In the genomic region with DNA sequence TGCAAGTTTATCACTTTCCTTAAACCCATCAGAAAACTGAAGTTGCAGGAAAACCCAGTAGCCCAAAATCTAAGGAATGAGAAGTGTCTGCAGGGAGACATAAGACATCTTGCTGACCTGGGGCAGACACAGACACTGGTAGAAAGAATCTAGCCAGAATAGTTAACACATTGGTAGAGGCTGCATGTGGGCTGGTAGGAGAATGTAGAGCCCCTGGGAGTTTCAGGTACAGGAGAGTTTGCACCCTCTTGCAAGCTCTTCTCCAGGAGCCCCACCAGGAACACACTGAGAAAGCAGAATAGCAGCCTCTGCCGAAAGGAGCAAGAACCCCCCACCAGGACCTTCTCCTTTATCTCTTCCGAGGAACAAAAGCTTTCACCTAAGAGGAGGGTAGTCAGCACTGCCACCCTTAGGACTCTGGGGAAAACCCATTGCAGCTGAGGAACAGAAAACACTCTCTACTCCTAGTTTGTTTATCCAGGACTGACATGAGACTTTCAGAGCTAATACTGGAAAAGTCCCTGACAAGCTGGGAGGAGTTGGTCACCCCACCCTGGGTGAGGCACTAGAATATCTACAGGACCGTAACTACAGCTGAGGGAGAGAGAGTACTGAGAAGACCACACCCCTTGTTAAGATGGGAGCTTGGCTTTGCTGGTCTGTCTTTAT, we compare ENCODE assay signal across 24 cellular contexts. TPM values are rescaled to one million over a fixed set of nuclear protein-coding genes. Genes with fewer than 3 reads are reported as not detected.
A peak's percentile ranks its signal among the peaks of the same experiment; 100 is the strongest.
DNase-seq lines count a peak whose midpoint lies in the region; ATAC-seq, FAIRE-seq and TF ChIP-seq lines count a peak whose summit lies in the region.
"Had no signal": no experiment of that assay in that cellular context is flagged by ENCODE, and none has a peak within 500 bp of the region (broad histone marks: within the 10 kb centered on the region; RNA-seq: fewer than 3 reads in every experiment).

No MANE protein-coding gene starts in this region.

- ATAC-seq in GM18519 (IDR thresholded peaks at IDR 0.05; ENCODE audit: low FRiP score, unreplicated experiment): peak; percentile 59
- peak; percentile 75 for ATAC-seq in HG02588 (IDR thresholded peaks at IDR 0.05; ENCODE audit: unreplicated experiment)
- peak; percentile 69 for ATAC-seq in HG03432 (IDR thresholded peaks at IDR 0.05; ENCODE audit: unreplicated experiment)
- ATAC-seq in activated T-cell treated with anti-CD3 and anti-CD28 coated beads, Interleukin-2, amount 50 U/mL, for 72 hours (replicated peaks in 1 of 2): no peak
- ATAC-seq: upper lobe of right lung had no signal

- no peak for FAIRE-seq in small intestine (lab: Jason Lieb, UNC)
- FAIRE-seq: islet of Langerhans had no signal

- H3K4me3 Mint-ChIP-seq in activated T-cell treated with anti-CD3 and anti-CD28 coated beads, Interleukin-2, amount 50 U/mL, for 72 hours: no peak overlapping the region
- H3K4me3 Mint-ChIP-seq: CD8-positive, alpha-beta memory T cell had no signal

- H3K4me1 ChIP-seq in small intestine (ENCODE audit: control insufficient read depth in 2 of 2, insufficient read depth in 1 of 2, low read depth in 1 of 2, low read length in 1 of 2): no peaks in the 10 kb centered on the region
- H3K4me1 ChIP-seq: sigmoid colon, stomach, upper lobe of right lung had no signal

- H3K9me3 Mint-ChIP-seq in activated T-cell treated with anti-CD3 and anti-CD28 coated beads, Interleukin-2, amount 50 U/mL, for 72 hours: peaks cover 0 to 1% of the 10 kb centered on the region in 2 donors

- H3K27me3 ChIP-seq in small intestine (ENCODE audit: control insufficient read depth in 2 of 2, insufficient read depth in 2 of 2, low read length in 2 of 2): no peaks in the 10 kb centered on the region
- H3K27me3 ChIP-seq: sigmoid colon, stomach, upper lobe of right lung had no signal

- H3K4me1 Mint-ChIP-seq in activated T-cell treated with anti-CD3 and anti-CD28 coated beads, Interleukin-2, amount 50 U/mL, for 72 hours (ENCODE audit: low read depth): no peaks in the 10 kb centered on the region
- H3K4me1 Mint-ChIP-seq: CD8-positive, alpha-beta memory T cell had no signal

- no peaks in the 10 kb centered on the region for H3K36me3 ChIP-seq in small intestine (ENCODE audit: control insufficient read depth in 2 of 2, insufficient read depth in 2 of 2, low read length in 2 of 2)
- H3K36me3 ChIP-seq: sigmoid colon, stomach, upper lobe of right lung had no signal

- H3K27me3 Mint-ChIP-seq in activated T-cell treated with anti-CD3 and anti-CD28 coated beads, Interleukin-2, amount 50 U/mL, for 72 hours (ENCODE audit: low read depth): no peaks in the 10 kb centered on the region
- H3K27me3 Mint-ChIP-seq: CD8-positive, alpha-beta memory T cell; naive B cell had no signal

- 25 to 53% (median 42%) methylated on average over 3 of the region's 3 CpGs for WGBS in small intestine, 3 donors

- H3K36me3 Mint-ChIP-seq in activated T-cell treated with anti-CD3 and anti-CD28 coated beads, Interleukin-2, amount 50 U/mL, for 72 hours (ENCODE audit: insufficient read depth in 2 of 2): no peaks in the 10 kb centered on the region

- H3K27ac Mint-ChIP-seq in activated T-cell treated with anti-CD3 and anti-CD28 coated beads, Interleukin-2, amount 50 U/mL, for 72 hours: no peak overlapping the region

- no peaks in the 10 kb centered on the region for H3K9me3 ChIP-seq in small intestine (ENCODE audit: control insufficient read depth, low read depth)
- H3K9me3 ChIP-seq: sigmoid colon, stomach, upper lobe of right lung had no signal

- no peak for TF ChIP-seq POLR2A in erythroblast (IDR thresholded peaks at IDR 0.05; ENCODE audit: low read length)

- H3K4me3 ChIP-seq in small intestine (ENCODE audit: low read depth in 1 of 2, low read length in 2 of 2): no peak overlapping the region
- H3K4me3 ChIP-seq: lung, sigmoid colon, stomach, upper lobe of right lung had no signal

- no peak overlapping the region for H3K27ac ChIP-seq in small intestine (ENCODE audit: low read depth in 1 of 2, low read length in 1 of 2)
- H3K27ac ChIP-seq: sigmoid colon, stomach, upper lobe of right lung had no signal

- DNase-seq in erythroblast (lab: John Stamatoyannopoulos, UW): peak; percentile 54 to 70
- DNase-seq in small intestine: no peak
- DNase-seq in AG08395 (ENCODE audit: low spot score): no peak
- no peak for DNase-seq in activated T-cell treated with anti-CD3 and anti-CD28 coated beads, Interleukin-2, amount 50 U/mL, for 72 hours
- no peak for DNase-seq in Ammon's horn (ENCODE audit: low spot score)
- DNase-seq: activated CD4-positive, alpha-beta T cell treated with anti-CD3 and anti-CD28 coated beads, Interleukin-2, amount 50 U/mL, for 4 hours; activated naive CD4-positive, alpha-beta T cell treated with Interleukin-2 at 50 U/mL for 16 hours; aorta; CD8-positive, alpha-beta memory T cell; cerebellar nuclear complex; effector memory CD4-positive, alpha-beta T cell; GOT3; naive B cell; NCI-H1417 treated with DMSO at 0.1 percent for 48 hours; NCI-H2227 treated with DMSO at 0.1 percent for 48 hours; NK-92 treated with Interleukin-12 subunit alpha and Interleukin-12 subunit beta, amount 100 ng/mL, for 24 hours; sigmoid colon; stomach; upper lobe of right lung had no signal

RNA-seq across cellular contexts. Expression of a gene that starts 10.6 kb away (rescaled TPM):
- polyA plus RNA-seq in small intestine: 1 to 10 TPM in 2 of 3 donors, under 1 TPM in 1; 0.22 to 3.8 (median 1.6) TPM
- total RNA-seq in activated T-cell treated with anti-CD3 and anti-CD28 coated beads, Interleukin-2, amount 50 U/mL, for 72 hours: 1 to 10 TPM; 6.0 to 6.7 TPM

Comparison
In these comparisons a context has a peak if more than half of its experiments do, and no peak if none do; other contexts are left out.
1. ATAC-seq: peak in GM18519 (single experiment), HG02588 (single experiment) and HG03432 (single experiment); none in activated T-cell treated with anti-CD3 and anti-CD28 coated beads, Interleukin-2, amount 50 U/mL, for 72 hours (0 of 2).
2. DNase-seq: peak in erythroblast (2 of 2); none in small intestine (single experiment), AG08395 (single experiment), activated T-cell treated with anti-CD3 and anti-CD28 coated beads, Interleukin-2, amount 50 U/mL, for 72 hours (0 of 2) and Ammon's horn (single experiment).